ENCODE assay signal across 10 cellular contexts in genomic region chr15:90268415-90268814, GRCh38. TPM values are rescaled to one million over a fixed set of nuclear protein-coding genes. Genes with fewer than 3 reads are reported as not detected.
DNase-seq lines count a peak whose midpoint lies in the region; ATAC-seq, FAIRE-seq and TF ChIP-seq lines count a peak whose summit lies in the region.
"Had no signal": no experiment of that assay in that cellular context is flagged by ENCODE, and none has a peak within 500 bp of the region (broad histone marks: within the 10 kb centered on the region; RNA-seq: fewer than 3 reads in every experiment).

No MANE protein-coding gene starts in this region.

- peaks cover 42% of the 10 kb centered on the region for H3K4me1 ChIP-seq in HepG2 (ENCODE audit: insufficient read depth, low read length)
- H3K4me1 ChIP-seq in right lobe of liver: peaks cover 0 to 29% (median 15%) of the 10 kb centered on the region in 4 donors
- peaks cover 37% of the 10 kb centered on the region for H3K4me1 ChIP-seq in PC-9 (replicated peaks; ENCODE audit: insufficient read depth)
- no peaks in the 10 kb centered on the region for H3K4me1 ChIP-seq in hepatocyte (ENCODE audit: insufficient read depth)

- H3K27ac Mint-ChIP-seq in type B pancreatic cell: peak overlapping the region; percentile 39

- 100% methylated on average over 1 of the region's 1 CpG for WGBS in HepG2 (ENCODE audit: low lambda C conversion rate)
- 64% methylated on average over 1 of the region's 1 CpG for WGBS in right lobe of liver (ENCODE audit: insufficient coverage, low coverage, low lambda C conversion rate, missing lambda C conversion rate)
- WGBS in hepatocyte (ENCODE audit: low lambda C conversion rate, missing lambda C conversion rate): 38% methylated on average over 1 of the region's 1 CpG

- no peak for DNase-seq in HepG2 (ENCODE audit: low spot score)
- no peak for DNase-seq in right lobe of liver
- no peak for DNase-seq in PC-9
- no peak for DNase-seq in hepatocyte (ENCODE audit: low spot score)
- no peak for DNase-seq in type B pancreatic cell (ENCODE audit: extremely low spot score, unreplicated experiment)
- no peak for DNase-seq in stimulated activated CD4-positive, alpha-beta T cell treated with anti-CD3 and anti-CD28 coated beads, Interleukin-4, amount 100 ng/mL, for 4 hours
- DNase-seq in NCI-H524 treated with DMSO at 0.1 percent for 48 hours (lab: John Stamatoyannopoulos, UW): no peak
- no peak for DNase-seq in AML-193 (lab: John Stamatoyannopoulos, UW)

- CTCF ChIA-PET in HepG2 (lab: Yijun Ruan, JAX; ENCODE audit: low intra/inter-chr PET ratio, low total read pairs): no interaction called here
- CTCF ChIA-PET in PC-9 (lab: Charles Lee): interaction anchor here (0.6 kb wide), 1 partner anchor 117 kb away, joined by 5 read pairs; no protein-coding TSS in a partner anchor

- intact Hi-C loops in HepG2 (cut with micrococcal nuclease; ENCODE audit: unreplicated experiment): loop anchor here (5.0 kb wide), 1 partner anchor 36 kb away; the partner anchor contains the start of genes CIB1 and GDPGP1
- intact Hi-C loops in right lobe of liver (cut with DNase I): no loop called here
- intact Hi-C loops in PC-9 (cut with micrococcal nuclease; ENCODE audit: unreplicated experiment): loop anchor here (10.0 kb wide), 1 partner anchor 374 kb away; the partner anchor contains the start of gene AP3S2

- H3K36me3 Mint-ChIP-seq in type B pancreatic cell: peaks cover 36% of the 10 kb centered on the region

- no peak overlapping the region for H3K27ac ChIP-seq in HepG2 (ENCODE audit: extremely low read length, insufficient read depth, low read length)
- H3K27ac ChIP-seq in right lobe of liver: no peak overlapping the region
- no peak overlapping the region for H3K27ac ChIP-seq in PC-9
- H3K27ac ChIP-seq in hepatocyte: peak overlapping the region; percentile 11

- H3K4me2 ChIP-seq in HepG2 (ENCODE audit: low read depth, low read length) (peak overlapping the region; percentile 33; the same call in 1 of the 2 replicates), PC-9 (peak overlapping the region; percentile 100), hepatocyte (peak overlapping the region; percentile 78)

- H3K9ac ChIP-seq in HepG2 (ENCODE audit: insufficient read depth, low read depth, low read length): 0 out of 2 replicates have a peak overlapping the region, but pooled peaks have one; percentile 9

- in situ Hi-C loops in HepG2 (cut with HindIII; ENCODE audit: extremely low pct_ligation_motif_present, low pct_unique_long_range_greater_than_20kb): no loop called here

- TF ChIP-seq POLR2A in HepG2 (IDR thresholded peaks at IDR 0.05; ENCODE audit: insufficient read depth in 1 of 2, low read depth in 2 of 2, low read length in 2 of 2) (no peak), right lobe of liver (IDR thresholded peaks at IDR 0.05) (no peak)

- H3K36me3 ChIP-seq in HepG2 (replicated peaks in 1 of 2; ENCODE audit: control insufficient read depth in 1 of 2, insufficient read depth in 2 of 2, low read length in 2 of 2): peaks cover 10 to 32% of the 10 kb centered on the region in 2 experiments; a peak in 4 of 5 replicates
- H3K36me3 ChIP-seq in right lobe of liver: peaks cover 0 to 43% (median 11%) of the 10 kb centered on the region in 4 donors
- peaks cover 47% of the 10 kb centered on the region for H3K36me3 ChIP-seq in PC-9 (ENCODE audit: low read depth)
- H3K36me3 ChIP-seq in hepatocyte (replicated peaks; ENCODE audit: insufficient read depth, low read depth): no peaks in the 10 kb centered on the region

- ATAC-seq in HepG2 (no peak), right lobe of liver (no peak)

- H3K79me2 ChIP-seq in HepG2 (ENCODE audit: insufficient read depth, low read length) (peaks cover 42% of the 10 kb centered on the region), PC-9 (ENCODE audit: low read depth) (peaks cover 80% of the 10 kb centered on the region), hepatocyte (peaks cover 34% of the 10 kb centered on the region)

- H3F3A ChIP-seq in PC-9 (ENCODE audit: insufficient read depth, low read depth): peaks cover 52% of the 10 kb centered on the region

- no peak overlapping the region for H2AFZ ChIP-seq in HepG2 (ENCODE audit: low read length)
- H2AFZ ChIP-seq in PC-9: no peak overlapping the region
- H2AFZ ChIP-seq in hepatocyte: no peak overlapping the region

- no peak for FAIRE-seq in HepG2 (lab: Jason Lieb, UNC)
- FAIRE-seq: GM19239, urothelium cell line had no signal

- H3K4me3 ChIP-seq in HepG2 (replicated peaks in 1 of 3; ENCODE audit: insufficient read depth in 1 of 3, low read depth in 2 of 3, low read length in 3 of 3): no peak overlapping the region
- H3K4me3 ChIP-seq in right lobe of liver: no peak overlapping the region
- H3K4me3 ChIP-seq in PC-9: no peak overlapping the region; the same call in 1 of the 2 replicates
- H3K4me3 ChIP-seq in hepatocyte: no peak overlapping the region

- peaks cover 31% of the 10 kb centered on the region for H3K4me1 Mint-ChIP-seq in type B pancreatic cell (ENCODE audit: unreplicated experiment)

- TF ChIP-seq RAD21 in HepG2 (CRISPR knock-in tag; IDR thresholded peaks at IDR 0.05): no peak

- H3K9me2 ChIP-seq in PC-9 (ENCODE audit: insufficient read depth): no peaks in the 10 kb centered on the region
- no peaks in the 10 kb centered on the region for H3K9me2 ChIP-seq in hepatocyte (replicated peaks; ENCODE audit: insufficient read depth)

- BruUV-seq in HepG2 (replicated peaks; lab: Mats Ljungman, UMichigan): no TSS peak
- no TSS peak for BruUV-seq in PC-9 (replicated peaks; lab: Mats Ljungman, UMichigan)

- H3K4me3 Mint-ChIP-seq in type B pancreatic cell: peak overlapping the region; percentile 81

- H3K27me3 Mint-ChIP-seq in type B pancreatic cell: no peaks in the 10 kb centered on the region

- TF ChIP-seq EP300 in HepG2 (IDR thresholded peaks at IDR 0.05; ENCODE audit: low read depth in 2 of 2, low read length in 2 of 2): no peak
- TF ChIP-seq EP300 in HepG2 (CRISPR knock-in tag; IDR thresholded peaks at IDR 0.05; ENCODE audit: borderline replicate concordance): no peak

- H3K9me3 Mint-ChIP-seq in type B pancreatic cell: no peaks in the 10 kb centered on the region

- no peak for TF ChIP-seq CTCF in HepG2 (CRISPR knock-in tag; IDR thresholded peaks at IDR 0.05)
- no peak for TF ChIP-seq CTCF in right lobe of liver (IDR thresholded peaks at IDR 0.05)
- no peak for TF ChIP-seq CTCF in PC-9 (conservative IDR thresholded peaks at IDR 0.05)
- no peak for TF ChIP-seq CTCF in hepatocyte (IDR thresholded peaks at IDR 0.05; ENCODE audit: poor library complexity)
- no peak for TF ChIP-seq CTCF in type B pancreatic cell (conservative IDR thresholded peaks at IDR 0.05)

- H4K20me1 ChIP-seq in HepG2 (ENCODE audit: insufficient read depth, low read length) (peaks cover 10% of the 10 kb centered on the region), PC-9 (ENCODE audit: insufficient read depth) (peaks cover 57% of the 10 kb centered on the region), hepatocyte (ENCODE audit: insufficient read depth, poor library complexity, severe bottlenecking) (peaks cover 11% of the 10 kb centered on the region)

- no peaks in the 10 kb centered on the region; a peak in 1 of 5 replicates for H3K27me3 ChIP-seq in HepG2 (ENCODE audit: control insufficient read depth in 1 of 2, insufficient read depth in 2 of 2, low read length in 2 of 2)
- no peaks in the 10 kb centered on the region for H3K27me3 ChIP-seq in right lobe of liver
- no peaks in the 10 kb centered on the region for H3K27me3 ChIP-seq in PC-9 (ENCODE audit: insufficient read depth, low read depth)
- no peaks in the 10 kb centered on the region for H3K27me3 ChIP-seq in hepatocyte

- POLR2A ChIA-PET in HepG2 (lab: Yijun Ruan, JAX): interaction anchor here (1.3 kb wide), 1 partner anchor 19 kb away, joined by 4 read pairs; no protein-coding TSS in a partner anchor
- POLR2A ChIA-PET in PC-9 (lab: Charles Lee; ENCODE audit: unreplicated experiment): interaction anchor here (0.6 kb wide), 2 partner anchors 63 to 278 kb away, joined by 3 to 5 read pairs; no protein-coding TSS in a partner anchor

- no peaks in the 10 kb centered on the region for H3K9me3 ChIP-seq in HepG2 (ENCODE audit: low read length)
- H3K9me3 ChIP-seq in right lobe of liver: no peaks in the 10 kb centered on the region
- H3K9me3 ChIP-seq in PC-9 (ENCODE audit: insufficient read depth, low read depth): no peaks in the 10 kb centered on the region
- H3K9me3 ChIP-seq in hepatocyte (ENCODE audit: low read depth): no peaks in the 10 kb centered on the region

RNA-seq across cellular contexts. Expression of gene NGRN, which starts 2.9 kb away (rescaled TPM):
- 63.7 and 77.7 TPM in 2 replicates for total RNA-seq in HepG2 (2016; rRNA removed; fragmentation: Illumina TruSeq; extraction: Trizol)
- 11.5 and 13.8 TPM in 2 replicates for total RNA-seq in HepG2 (2016; cell fraction: cytosol; rRNA removed; fragmentation: Illumina TruSeq; extraction: Trizol; ENCODE audit: low read depth)
- total RNA-seq in HepG2 (2016; cell fraction: insoluble cytoplasmic fraction; rRNA removed; fragmentation: Illumina TruSeq; extraction: Trizol): 60.1 and 83.0 TPM in 2 replicates
- 39.4 and 40.9 TPM in 2 replicates for total RNA-seq in HepG2 (2016; cell fraction: membrane; rRNA removed; fragmentation: Illumina TruSeq; extraction: Trizol)
- total RNA-seq in HepG2 (2016; cell fraction: nucleus; rRNA removed; fragmentation: Illumina TruSeq; extraction: Trizol): 26.7 and 28.3 TPM in 2 replicates
- polyA plus RNA-seq in HepG2 (2011; rRNA removed): 39.8 and 44.2 TPM in 2 replicates
- polyA plus RNA-seq in HepG2 (2011; cell fraction: cytosol; rRNA removed): 31.8 and 47.0 TPM in 2 replicates
- 12.2 and 16.6 TPM in 2 replicates for polyA plus RNA-seq in HepG2 (2011; cell fraction: nucleus; rRNA removed)
- polyA plus RNA-seq in HepG2 (2012): 42.4 and 48.2 TPM in 2 replicates
- 13.2 and 14.3 TPM in 2 replicates for polyA plus RNA-seq in HepG2 (2016; cell fraction: cytosol; fragmentation: Illumina TruSeq; extraction: Trizol; ENCODE audit: low read depth)
- 79.7 and 93.5 TPM in 2 replicates for polyA plus RNA-seq in HepG2 (2016; cell fraction: insoluble cytoplasmic fraction; fragmentation: Illumina TruSeq; extraction: Trizol; ENCODE audit: low read depth)
- polyA plus RNA-seq in HepG2 (2016; cell fraction: membrane; fragmentation: Illumina TruSeq; extraction: Trizol; ENCODE audit: low read depth): 29.5 and 31.6 TPM in 2 replicates
- 39.0 and 42.2 TPM in 2 replicates for polyA plus RNA-seq in HepG2 (2016; cell fraction: nucleus; fragmentation: Illumina TruSeq; extraction: Trizol; ENCODE audit: insufficient read depth, low read depth)
- polyA minus RNA-seq in HepG2 (2011; rRNA and poly(A)+ RNA removed; ENCODE audit: low replicate concordance): 32.4 and 58.8 TPM in 2 replicates
- polyA minus RNA-seq in HepG2 (2011; cell fraction: cytosol; rRNA and poly(A)+ RNA removed): 15.7 and 19.1 TPM in 2 replicates
- polyA minus RNA-seq in HepG2 (2011; cell fraction: nucleus; rRNA and poly(A)+ RNA removed): 11.7 and 13.3 TPM in 2 replicates
- 10 to 100 TPM; 24.0 to 29.5 (median 26.4) TPM for total RNA-seq in right lobe of liver
- 57.4 TPM in 2 replicates for total RNA-seq in PC-9 (2021)
- 62.3 and 65.9 TPM in 2 replicates for total RNA-seq in hepatocyte
- 60.0 and 60.2 TPM in 2 replicates for polyA plus RNA-seq in hepatocyte
- 79.2 and 103 TPM in 2 replicates for total RNA-seq in type B pancreatic cell (ENCODE audit: low replicate concordance)

RNA-seq across cellular contexts. Expression of gene TTLL13, which starts 19.1 kb away (rescaled TPM):
- total RNA-seq in HepG2 (2016; rRNA removed; fragmentation: Illumina TruSeq; extraction: Trizol): 0.29 TPM in 1 of 2 replicates, not detected in the other
- 0.09 TPM in 1 of 2 replicates, not detected in the other for total RNA-seq in HepG2 (2016; cell fraction: cytosol; rRNA removed; fragmentation: Illumina TruSeq; extraction: Trizol; ENCODE audit: low read depth)
- 0.11 TPM in 1 of 2 replicates, not detected in the other for total RNA-seq in HepG2 (2016; cell fraction: insoluble cytoplasmic fraction; rRNA removed; fragmentation: Illumina TruSeq; extraction: Trizol)
- 0.21 TPM in 1 of 2 replicates, not detected in the other for total RNA-seq in HepG2 (2016; cell fraction: membrane; rRNA removed; fragmentation: Illumina TruSeq; extraction: Trizol)
- total RNA-seq in HepG2 (2016; cell fraction: nucleus; rRNA removed; fragmentation: Illumina TruSeq; extraction: Trizol): 0.25 TPM in 1 of 2 replicates, not detected in the other
- 0.07 and 0.08 TPM in 2 replicates for polyA plus RNA-seq in HepG2 (2011; rRNA removed)
- polyA plus RNA-seq in HepG2 (2011; cell fraction: cytosol; rRNA removed): 0.04 and 0.14 TPM in 2 replicates
- 0.21 and 0.51 TPM in 2 replicates for polyA plus RNA-seq in HepG2 (2011; cell fraction: nucleus; rRNA removed)
- not detected in 2 replicates for polyA plus RNA-seq in HepG2 (2012)
- not detected in 2 replicates for polyA plus RNA-seq in HepG2 (2016; cell fraction: cytosol; fragmentation: Illumina TruSeq; extraction: Trizol; ENCODE audit: low read depth)
- not detected in 2 replicates for polyA plus RNA-seq in HepG2 (2016; cell fraction: insoluble cytoplasmic fraction; fragmentation: Illumina TruSeq; extraction: Trizol; ENCODE audit: low read depth)
- 0.09 TPM in 1 of 2 replicates, not detected in the other for polyA plus RNA-seq in HepG2 (2016; cell fraction: membrane; fragmentation: Illumina TruSeq; extraction: Trizol; ENCODE audit: low read depth)
- polyA plus RNA-seq in HepG2 (2016; cell fraction: nucleus; fragmentation: Illumina TruSeq; extraction: Trizol; ENCODE audit: insufficient read depth, low read depth): 0.28 TPM in 1 of 2 replicates, not detected in the other
- polyA minus RNA-seq in HepG2 (2011; rRNA and poly(A)+ RNA removed; ENCODE audit: low replicate concordance): not detected in 2 replicates
- not detected in 2 replicates for polyA minus RNA-seq in HepG2 (2011; cell fraction: cytosol; rRNA and poly(A)+ RNA removed)
- polyA minus RNA-seq in HepG2 (2011; cell fraction: nucleus; rRNA and poly(A)+ RNA removed): 0.26 TPM in 1 of 2 replicates, not detected in the other
- under 1 TPM in 2 of 6 experiments, not detected in 4; 0.13 to 0.46 TPM for total RNA-seq in right lobe of liver
- 0.93 and 0.96 TPM in 2 replicates for total RNA-seq in PC-9 (2021)
- not detected in 2 replicates for total RNA-seq in hepatocyte
- polyA plus RNA-seq in hepatocyte: 0.27 TPM in 1 of 2 replicates, not detected in the other
- 0.58 TPM in 1 of 2 replicates, not detected in the other for total RNA-seq in type B pancreatic cell (ENCODE audit: low replicate concordance)

RNA-seq across cellular contexts. Expression of gene GDPGP1, which starts 34.4 kb away (rescaled TPM):
- total RNA-seq in HepG2 (2016; rRNA removed; fragmentation: Illumina TruSeq; extraction: Trizol) (4.3 and 5.0 TPM in 2 replicates), right lobe of liver (10 to 100 TPM in 2 of 6 experiments, 1 to 10 TPM in 4; 3.6 to 13.6 (median 7.3) TPM), PC-9 (2021) (7.5 and 7.6 TPM in 2 replicates), hepatocyte (5.1 and 6.8 TPM in 2 replicates), type B pancreatic cell (ENCODE audit: low replicate concordance) (6.1 and 9.6 TPM in 2 replicates)
- 1.2 TPM in 2 replicates for total RNA-seq in HepG2 (2016; cell fraction: cytosol; rRNA removed; fragmentation: Illumina TruSeq; extraction: Trizol; ENCODE audit: low read depth)
- total RNA-seq in HepG2 (2016; cell fraction: insoluble cytoplasmic fraction; rRNA removed; fragmentation: Illumina TruSeq; extraction: Trizol): 5.0 and 6.6 TPM in 2 replicates
- total RNA-seq in HepG2 (2016; cell fraction: membrane; rRNA removed; fragmentation: Illumina TruSeq; extraction: Trizol): 2.4 and 2.8 TPM in 2 replicates
- 4.7 and 4.8 TPM in 2 replicates for total RNA-seq in HepG2 (2016; cell fraction: nucleus; rRNA removed; fragmentation: Illumina TruSeq; extraction: Trizol)
- polyA plus RNA-seq in HepG2 (2011; rRNA removed) (1.5 and 2.2 TPM in 2 replicates), hepatocyte (0.56 and 1.7 TPM in 2 replicates)
- 0.83 and 1.3 TPM in 2 replicates for polyA plus RNA-seq in HepG2 (2011; cell fraction: cytosol; rRNA removed)
- 6.5 and 7.4 TPM in 2 replicates for polyA plus RNA-seq in HepG2 (2011; cell fraction: nucleus; rRNA removed)
- polyA plus RNA-seq in HepG2 (2012): 0.84 and 1.2 TPM in 2 replicates
- polyA plus RNA-seq in HepG2 (2016; cell fraction: cytosol; fragmentation: Illumina TruSeq; extraction: Trizol; ENCODE audit: low read depth): 0.17 and 0.42 TPM in 2 replicates
- 2.4 and 3.1 TPM in 2 replicates for polyA plus RNA-seq in HepG2 (2016; cell fraction: insoluble cytoplasmic fraction; fragmentation: Illumina TruSeq; extraction: Trizol; ENCODE audit: low read depth)
- 0.72 and 0.86 TPM in 2 replicates for polyA plus RNA-seq in HepG2 (2016; cell fraction: membrane; fragmentation: Illumina TruSeq; extraction: Trizol; ENCODE audit: low read depth)
- polyA plus RNA-seq in HepG2 (2016; cell fraction: nucleus; fragmentation: Illumina TruSeq; extraction: Trizol; ENCODE audit: insufficient read depth, low read depth): 2.7 and 3.3 TPM in 2 replicates
- 18.9 and 23.4 TPM in 2 replicates for polyA minus RNA-seq in HepG2 (2011; rRNA and poly(A)+ RNA removed; ENCODE audit: low replicate concordance)
- polyA minus RNA-seq in HepG2 (2011; cell fraction: cytosol; rRNA and poly(A)+ RNA removed): 1.2 and 3.0 TPM in 2 replicates
- polyA minus RNA-seq in HepG2 (2011; cell fraction: nucleus; rRNA and poly(A)+ RNA removed): 12.5 and 15.4 TPM in 2 replicates

RNA-seq across cellular contexts. Expression of gene CIB1, which starts 34.7 kb away (rescaled TPM):
- total RNA-seq in HepG2 (2016; rRNA removed; fragmentation: Illumina TruSeq; extraction: Trizol) (38.7 and 52.4 TPM in 2 replicates), right lobe of liver (10 to 100 TPM; 43.4 to 83.0 (median 51.0) TPM), PC-9 (2021) (113 and 127 TPM in 2 replicates), hepatocyte (49.6 and 53.3 TPM in 2 replicates), type B pancreatic cell (ENCODE audit: low replicate concordance) (31.6 and 36.8 TPM in 2 replicates)
- 18.8 and 20.6 TPM in 2 replicates for total RNA-seq in HepG2 (2016; cell fraction: cytosol; rRNA removed; fragmentation: Illumina TruSeq; extraction: Trizol; ENCODE audit: low read depth)
- 43.1 and 52.3 TPM in 2 replicates for total RNA-seq in HepG2 (2016; cell fraction: insoluble cytoplasmic fraction; rRNA removed; fragmentation: Illumina TruSeq; extraction: Trizol)
- 30.4 and 35.8 TPM in 2 replicates for total RNA-seq in HepG2 (2016; cell fraction: membrane; rRNA removed; fragmentation: Illumina TruSeq; extraction: Trizol)
- total RNA-seq in HepG2 (2016; cell fraction: nucleus; rRNA removed; fragmentation: Illumina TruSeq; extraction: Trizol): 22.1 and 24.2 TPM in 2 replicates
- polyA plus RNA-seq in HepG2 (2011; rRNA removed) (72.7 and 73.6 TPM in 2 replicates), hepatocyte (161 and 163 TPM in 2 replicates)
- 50.7 and 83.9 TPM in 2 replicates for polyA plus RNA-seq in HepG2 (2011; cell fraction: cytosol; rRNA removed)
- polyA plus RNA-seq in HepG2 (2011; cell fraction: nucleus; rRNA removed): 47.6 and 49.0 TPM in 2 replicates
- polyA plus RNA-seq in HepG2 (2012): 22.9 and 33.8 TPM in 2 replicates
- polyA plus RNA-seq in HepG2 (2016; cell fraction: cytosol; fragmentation: Illumina TruSeq; extraction: Trizol; ENCODE audit: low read depth): 38.0 and 44.9 TPM in 2 replicates
- polyA plus RNA-seq in HepG2 (2016; cell fraction: insoluble cytoplasmic fraction; fragmentation: Illumina TruSeq; extraction: Trizol; ENCODE audit: low read depth): 88.2 and 89.6 TPM in 2 replicates
- 44.3 and 53.1 TPM in 2 replicates for polyA plus RNA-seq in HepG2 (2016; cell fraction: membrane; fragmentation: Illumina TruSeq; extraction: Trizol; ENCODE audit: low read depth)
- 71.0 and 73.3 TPM in 2 replicates for polyA plus RNA-seq in HepG2 (2016; cell fraction: nucleus; fragmentation: Illumina TruSeq; extraction: Trizol; ENCODE audit: insufficient read depth, low read depth)
- polyA minus RNA-seq in HepG2 (2011; rRNA and poly(A)+ RNA removed; ENCODE audit: low replicate concordance): 45.8 and 91.0 TPM in 2 replicates
- polyA minus RNA-seq in HepG2 (2011; cell fraction: cytosol; rRNA and poly(A)+ RNA removed): 10.3 and 12.9 TPM in 2 replicates
- 5.7 TPM in 2 replicates for polyA minus RNA-seq in HepG2 (2011; cell fraction: nucleus; rRNA and poly(A)+ RNA removed)

Comparison
In these comparisons a context has a peak if more than half of its experiments do, and no peak if none do; other contexts are left out.
1. intact Hi-C loops: an anchor here in HepG2 (5.0 kb wide) and PC-9 (10.0 kb wide); none called in right lobe of liver.
2. H3K4me2 ChIP-seq: peak in every context shown above with its lines; median percentile 100 in PC-9; 78 in hepatocyte; 33 in HepG2.